16 cellular contexts compared by ENCODE assay signal in the genomic region with DNA sequence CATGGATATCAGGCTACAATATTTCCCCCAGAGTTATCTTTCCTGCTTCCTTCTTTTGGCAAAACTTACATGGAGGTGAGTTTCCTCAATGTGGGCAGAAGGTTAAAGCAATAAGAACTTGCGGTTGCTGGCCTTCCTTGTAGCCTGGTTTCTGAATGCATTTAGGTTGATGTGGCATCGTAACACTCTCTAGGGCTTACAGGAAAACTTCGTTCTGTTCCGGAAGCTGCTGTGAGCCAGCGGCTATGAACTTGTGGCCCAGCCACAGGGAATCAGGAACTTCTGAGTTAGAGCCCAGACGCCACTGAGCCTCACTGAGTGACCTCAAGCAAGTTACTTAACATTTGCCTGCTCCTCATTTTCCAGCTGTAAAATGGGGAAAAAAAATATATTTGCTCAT.
DNase-seq lines count a peak whose midpoint lies in the region; ATAC-seq, FAIRE-seq and TF ChIP-seq lines count a peak whose summit lies in the region.
"Had no signal": no experiment of that assay in that cellular context is flagged by ENCODE, and none has a peak within 500 bp of the region (broad histone marks: within the 10 kb centered on the region; RNA-seq: fewer than 3 reads in every experiment).

No MANE protein-coding gene starts in this region.

- no peak overlapping the region for H3K56ac ChIP-seq in IMR-90 (ENCODE audit: extremely low read depth, insufficient read depth, low read length)

- no peak for ATAC-seq in IMR-90 (ENCODE audit: low read depth)
- no peak for ATAC-seq in GM21737 (IDR thresholded peaks at IDR 0.05; ENCODE audit: unreplicated experiment)
- ATAC-seq in activated naive CD4-positive, alpha-beta T cell treated with anti-CD3 and anti-CD28 coated beads, Interleukin-2, amount 50 U/mL, for 72 hours = no peak
- ATAC-seq: HCT116, K562 had no signal

- H3K9me3 ChIP-seq in IMR-90 (ENCODE audit: control insufficient read depth, insufficient read depth, low read length) (no peaks in the 10 kb centered on the region), keratinocyte (ENCODE audit: control insufficient read depth, low read depth, low read length) (no peaks in the 10 kb centered on the region)
- H3K9me3 ChIP-seq: transverse colon had no signal

- H2AFZ ChIP-seq in IMR-90 (replicated peaks; ENCODE audit: low read length, poor library complexity) (peak overlapping the region; percentile 47), keratinocyte (ENCODE audit: control insufficient read depth, low read length) (peak overlapping the region; percentile 27)

- TF ChIP-seq CTCF in IMR-90 (conservative IDR thresholded peaks at IDR 0.05; ENCODE audit: low read depth, low read length) = no peak
- TF ChIP-seq CTCF in choroid plexus epithelial cell (conservative IDR thresholded peaks at IDR 0.05; ENCODE audit: low read depth, low read length) = no peak
- TF ChIP-seq CTCF in keratinocyte (optimal IDR thresholded peaks at IDR 0.05 in 1 of 3, IDR thresholded peaks at IDR 0.05 in 1 of 3, conservative IDR thresholded peaks at IDR 0.05 in 1 of 3; ENCODE audit: extremely low read depth in 1 of 3, insufficient read depth in 2 of 3, low read length in 3 of 3) = no peak

- no peaks in the 10 kb centered on the region for H3K79me2 ChIP-seq in keratinocyte (ENCODE audit: control insufficient read depth, insufficient read depth, low read length)

- no peak for TF ChIP-seq POLR2A in IMR-90 (IDR thresholded peaks at IDR 0.05; ENCODE audit: low read depth, low read length)

- H2BK20ac ChIP-seq in IMR-90 (ENCODE audit: low read depth, low read length) = no peak overlapping the region

- H2BK120ac ChIP-seq in IMR-90 (ENCODE audit: low read depth, low read length) = peak overlapping the region; percentile 18; the same call in 1 of the 2 replicates

- H4K91ac ChIP-seq in IMR-90 (ENCODE audit: insufficient read depth, low read depth, low read length) = no peak overlapping the region

- H3K9me3 Mint-ChIP-seq in activated naive CD4-positive, alpha-beta T cell treated with anti-CD3 and anti-CD28 coated beads, Interleukin-2, amount 50 U/mL, for 72 hours = no peaks in the 10 kb centered on the region
- H3K9me3 Mint-ChIP-seq: T-helper 1 cell treated with Interleukin-12 subunit alpha and Interleukin-12 subunit beta and Interleukin-4 antibody, amounts not matched to agents 30 μg/mL and 1 μg/mL, for 36 hours had no signal

- H2BK15ac ChIP-seq in IMR-90 (ENCODE audit: low read depth, low read length) = no peak overlapping the region; the same call in 2 of the 3 replicates

- CTCF ChIA-PET in IMR-90 (lab: Yijun Ruan, JAX) = no interaction called here

- H3K79me1 ChIP-seq in IMR-90 (ENCODE audit: low read depth in 1 of 2, low read length in 2 of 2) = no peaks in the 10 kb centered on the region

- 96% methylated on average over 4 of the region's 6 CpGs; no CpG with 5 or more reads in 1 of the 2 experiments for WGBS in IMR-90 (ENCODE audit: extremely low coverage in 2 of 2, insufficient read length in 1 of 2), 2 experiments

- no peak overlapping the region for H3K27ac Mint-ChIP-seq in activated naive CD4-positive, alpha-beta T cell treated with anti-CD3 and anti-CD28 coated beads, Interleukin-2, amount 50 U/mL, for 72 hours
- H3K27ac Mint-ChIP-seq: activated CD4-positive, alpha-beta memory T cell treated with anti-CD3 and anti-CD28 coated beads, Interleukin-2, amount 10 ng/mL, durations not matched to agents 7 days and 5 days; T-helper 1 cell treated with Interleukin-12 subunit alpha and Interleukin-12 subunit beta and Interleukin-4 antibody, amounts not matched to agents 30 μg/mL and 1 μg/mL, for 36 hours had no signal

- no peaks in the 10 kb centered on the region for H3K9me1 ChIP-seq in IMR-90 (ENCODE audit: insufficient read depth, low read length)
- H3K9me1 ChIP-seq in keratinocyte (ENCODE audit: control insufficient read depth, extremely low read depth, insufficient read depth, low read length) = no peaks in the 10 kb centered on the region

- in situ Hi-C loops in IMR-90 (cut with MboI; ENCODE audit: low sequenced_read_pairs) = no loop called here

- no peak overlapping the region for H3K18ac ChIP-seq in IMR-90 (ENCODE audit: low read depth, low read length)

- no peaks in the 10 kb centered on the region for H3K36me3 Mint-ChIP-seq in activated naive CD4-positive, alpha-beta T cell treated with anti-CD3 and anti-CD28 coated beads, Interleukin-2, amount 50 U/mL, for 72 hours

- no peaks in the 10 kb centered on the region; the same call in 1 of the 2 replicates for H3K36me3 ChIP-seq in IMR-90 (ENCODE audit: control insufficient read depth, insufficient read depth, low read length)
- H3K36me3 ChIP-seq in keratinocyte (ENCODE audit: control insufficient read depth in 2 of 2, extremely low read depth in 1 of 2, insufficient read depth in 2 of 2, low read length in 2 of 2) = no peaks in the 10 kb centered on the region
- H3K36me3 ChIP-seq: transverse colon had no signal

- H3K27me3 ChIP-seq in IMR-90 (ENCODE audit: control insufficient read depth, insufficient read depth, low read length) = no peaks in the 10 kb centered on the region
- H3K27me3 ChIP-seq in keratinocyte (ENCODE audit: control insufficient read depth, extremely low read depth, insufficient read depth, low read length) = no peaks in the 10 kb centered on the region
- H3K27me3 ChIP-seq: transverse colon had no signal

- H2AK9ac ChIP-seq in IMR-90 (replicated peaks; ENCODE audit: low read depth, low read length, poor library complexity) = peak overlapping the region; percentile 10

- POLR2A ChIA-PET in IMR-90 (lab: Charles Lee; ENCODE audit: unreplicated experiment) = no interaction called here

- dilution Hi-C loops in IMR-90 (cut with HindIII; ENCODE audit: low sequenced_read_pairs, unreplicated experiment) (no loop called here), keratinocyte (cut with MboI; ENCODE audit: extremely low pct_ligation_motif_present, low sequenced_read_pairs) (no loop called here)

- H3K27ac ChIP-seq in IMR-90 (ENCODE audit: insufficient read depth, low read length) (no peak overlapping the region), keratinocyte (ENCODE audit: control insufficient read depth, insufficient read depth, low read length) (no peak overlapping the region)
- H3K27ac ChIP-seq: epithelial cell of prostate, transverse colon had no signal

- H3K4me2 ChIP-seq in IMR-90 (ENCODE audit: low read depth, low read length) = no peak overlapping the region
- no peak overlapping the region for H3K4me2 ChIP-seq in keratinocyte (ENCODE audit: control insufficient read depth, extremely low read depth, insufficient read depth, low read depth, low read length)

- peak; percentile 20 for DNase-seq in A172 (ENCODE audit: low spot score)
- no peak for DNase-seq in IMR-90
- DNase-seq in choroid plexus epithelial cell (ENCODE audit: low read depth) = peak; percentile 92
- DNase-seq in keratinocyte (ENCODE audit: low read depth, low spot score) = no peak
- no peak for DNase-seq in activated naive CD4-positive, alpha-beta T cell treated with anti-CD3 and anti-CD28 coated beads, Interleukin-2, amount 50 U/mL, for 16 hours
- DNase-seq in iPS-NIHi11 (ENCODE audit: low spot score) = no peak
- no peak for DNase-seq in activated naive CD4-positive, alpha-beta T cell treated with anti-CD3 and anti-CD28 coated beads, Interleukin-2, amount 50 U/mL, for 72 hours (ENCODE audit: low spot score in 2 of 2)
- DNase-seq: activated CD4-positive, alpha-beta memory T cell treated with anti-CD3 and anti-CD28 coated beads, Interleukin-2, amount 10 ng/mL, durations not matched to agents 7 days and 5 days; activated effector memory CD4-positive, alpha-beta T cell treated with anti-CD3 and anti-CD28 coated beads, Interleukin-2, amount 50 U/mL, for 16 hours; DMS 273 treated with DMSO at 0.1 percent for 48 hours; transverse colon had no signal

- no peak overlapping the region for H2AK5ac ChIP-seq in IMR-90 (ENCODE audit: low read depth, low read length)

- H3K9ac ChIP-seq in IMR-90 (ENCODE audit: low read depth, low read length) = no peak overlapping the region
- no peak overlapping the region for H3K9ac ChIP-seq in keratinocyte (ENCODE audit: control insufficient read depth, extremely low read depth, insufficient read depth, low read length)

- no peak for FAIRE-seq in keratinocyte (lab: Jason Lieb, UNC)
- FAIRE-seq: K562 had no signal

- H4K5ac ChIP-seq in IMR-90 (ENCODE audit: low read depth, low read length) = peak overlapping the region; percentile 21; the same call in 1 of the 2 replicates

- no peak for TF ChIP-seq RAD21 in IMR-90 (IDR thresholded peaks at IDR 0.05; ENCODE audit: low read length)

- no TSS peak for BruUV-seq in IMR-90 (replicated peaks; lab: Mats Ljungman, UMichigan)

- H3K4me1 ChIP-seq in IMR-90 (ENCODE audit: control insufficient read depth, insufficient read depth, low read length) (peaks cover 3% of the 10 kb centered on the region; the same call in 1 of the 2 replicates), keratinocyte (ENCODE audit: control insufficient read depth, extremely low read depth, insufficient read depth, low read length) (no peaks in the 10 kb centered on the region)
- H3K4me1 ChIP-seq: transverse colon had no signal

- H3K14ac ChIP-seq in IMR-90 (replicated peaks; ENCODE audit: low read depth, low read length) = no peak overlapping the region

- no peak overlapping the region for H3K4ac ChIP-seq in IMR-90 (ENCODE audit: low read depth, low read length)

- no peak overlapping the region for H3K23ac ChIP-seq in IMR-90 (ENCODE audit: low read depth, low read length)

- H3K4me3 ChIP-seq in IMR-90 (ENCODE audit: insufficient read depth, low read depth, low read length) (no peak overlapping the region), choroid plexus epithelial cell (ENCODE audit: low read depth, low read length) (no peak overlapping the region), keratinocyte (ENCODE audit: control insufficient read depth in 2 of 3, extremely low read depth in 1 of 3, insufficient read depth in 2 of 3, low read depth in 1 of 3, low read length in 3 of 3) (no peak overlapping the region)
- H3K4me3 ChIP-seq: K562, transverse colon had no signal

- intact Hi-C loops in IMR-90 (cut with micrococcal nuclease) = no loop called here

- H2BK5ac ChIP-seq in IMR-90 (ENCODE audit: low read depth, low read length, poor library complexity, severe bottlenecking) = no peak overlapping the region

- no peaks in the 10 kb centered on the region for H4K20me1 ChIP-seq in IMR-90 (ENCODE audit: insufficient read depth, low read length)
- H4K20me1 ChIP-seq in keratinocyte (ENCODE audit: control insufficient read depth, extremely low read depth, insufficient read depth, low read length) = no peaks in the 10 kb centered on the region

- no peak overlapping the region for H4K8ac ChIP-seq in IMR-90 (ENCODE audit: low read depth in 2 of 2, low read length in 2 of 2)

TF ChIP-seq in IMR-90, 13 proteins besides CTCF, POLR2A, EP300 and RAD21 (continues in another document):
- TF ChIP-seq NFE2L2 (IDR thresholded peaks at IDR 0.05; ENCODE audit: low read depth, low read length) = no peak

Comparison
In these comparisons a context has a peak if more than half of its experiments do, and no peak if none do; other contexts are left out.
1. DNase-seq: peak in A172 (single experiment) and choroid plexus epithelial cell (single experiment); none in IMR-90 (single experiment), keratinocyte (single experiment), activated naive CD4-positive, alpha-beta T cell treated with anti-CD3 and anti-CD28 coated beads, Interleukin-2, amount 50 U/mL, for 16 hours (single experiment), iPS-NIHi11 (single experiment) and activated naive CD4-positive, alpha-beta T cell treated with anti-CD3 and anti-CD28 coated beads, Interleukin-2, amount 50 U/mL, for 72 hours (0 of 2).